In the genomic region with DNA sequence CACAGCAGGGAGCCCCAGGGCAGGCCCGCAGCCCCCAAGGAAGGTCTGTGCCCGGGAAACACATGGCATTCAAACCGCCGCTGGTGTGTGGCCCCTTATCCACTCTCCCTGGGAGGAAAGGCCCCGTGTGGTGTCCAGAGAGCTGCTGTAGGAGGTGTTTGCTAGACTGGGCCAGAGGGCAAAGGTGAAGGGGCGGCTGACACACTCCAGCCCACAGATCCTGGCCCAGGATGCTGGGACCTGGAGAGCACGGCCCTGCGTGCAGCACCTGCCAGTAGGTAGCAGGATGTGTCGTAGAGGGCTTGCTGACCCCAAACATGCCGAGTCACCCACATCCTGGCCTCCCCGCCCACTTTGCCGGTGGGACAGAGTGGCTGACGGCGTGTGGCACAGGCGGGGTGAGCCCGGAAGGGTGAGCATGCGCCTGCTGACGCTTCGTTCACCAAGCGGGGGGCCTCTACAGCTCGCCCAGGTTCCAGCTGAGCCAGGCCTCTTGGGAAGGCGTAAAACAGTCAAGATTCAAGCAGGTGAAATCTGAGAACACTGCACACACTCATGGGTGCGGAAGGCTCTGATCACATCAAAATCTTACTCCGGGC, we compare ENCODE assay signal across 9 cellular contexts. TPM values are rescaled to one million over a fixed set of nuclear protein-coding genes. Genes with fewer than 3 reads are reported as not detected.
A peak's percentile ranks its signal among the peaks of the same experiment; 100 is the strongest.
DNase-seq lines count a peak whose midpoint lies in the region; TF ChIP-seq lines count a peak whose summit lies in the region.
"Had no signal": no experiment of that assay in that cellular context is flagged by ENCODE, and none has a peak within 500 bp of the region (broad histone marks: within the 10 kb centered on the region; RNA-seq: fewer than 3 reads in every experiment).

No MANE protein-coding gene starts in this region.

- H3K27me3 ChIP-seq in muscle layer of duodenum (ENCODE audit: low read depth, low read length) (no peaks in the 10 kb centered on the region), tibial nerve (no peaks in the 10 kb centered on the region)

- H3K4me3 ChIP-seq in coronary artery, result peak overlapping the region; percentile 55
- peak overlapping the region in 1 of 2 donors; percentile 29 for H3K4me3 ChIP-seq in muscle layer of duodenum (ENCODE audit: low read depth in 1 of 2, low read length in 2 of 2)
- peak overlapping the region in 2 of 4 donors; percentile 10 to 23 for H3K4me3 ChIP-seq in tibial nerve
- peak overlapping the region in 1 of 2 donors; percentile 15 for H3K4me3 ChIP-seq in foreskin fibroblast (ENCODE audit: low read depth in 1 of 2, low read length in 2 of 2)

- peak overlapping the region; percentile 69 to 88 for H3K27ac ChIP-seq in coronary artery
- H3K27ac ChIP-seq in muscle layer of duodenum (ENCODE audit: low read length), result peak overlapping the region; percentile 70
- peak overlapping the region; percentile 55 to 92 (median 77) for H3K27ac ChIP-seq in tibial nerve

- no peak for TF ChIP-seq CTCF in coronary artery (IDR thresholded peaks at IDR 0.05)
- TF ChIP-seq CTCF in tibial nerve (IDR thresholded peaks at IDR 0.05), result no peak
- TF ChIP-seq CTCF in foreskin fibroblast (IDR thresholded peaks at IDR 0.05; ENCODE audit: low read depth, low read length), result no peak

- no peak for TF ChIP-seq POLR2A in tibial nerve (IDR thresholded peaks at IDR 0.05)
- no peak for TF ChIP-seq POLR2A in erythroblast (IDR thresholded peaks at IDR 0.05; ENCODE audit: low read length)

- H3K36me3 ChIP-seq in muscle layer of duodenum (ENCODE audit: control insufficient read depth in 1 of 2, insufficient read depth in 2 of 2, low read length in 2 of 2) (peaks cover 4 to 8% of the 10 kb centered on the region in 2 donors), tibial nerve (peaks cover 0 to 18% (median 0%) of the 10 kb centered on the region in 3 donors)

- 57 to 64% methylated on average over 22 to 23 of the region's 24 CpGs for WGBS in tibial nerve, 2 donors

- no peaks in the 10 kb centered on the region for H3K9me3 ChIP-seq in muscle layer of duodenum (ENCODE audit: control insufficient read depth in 1 of 2, low read length in 2 of 2)
- no peaks in the 10 kb centered on the region for H3K9me3 ChIP-seq in tibial nerve

- H3K4me1 ChIP-seq in muscle layer of duodenum (ENCODE audit: control insufficient read depth in 1 of 2, insufficient read depth in 2 of 2, low read length in 2 of 2), result peaks cover 25 to 80% of the 10 kb centered on the region in 2 donors
- H3K4me1 ChIP-seq in tibial nerve, result peaks cover 0 to 98% (median 65%) of the 10 kb centered on the region in 4 donors

- TF ChIP-seq EP300 in tibial nerve (IDR thresholded peaks at IDR 0.05), result no peak

- DNase-seq in NCI-H2171 (lab: John Stamatoyannopoulos, UW), result peak; percentile 51
- no peak for DNase-seq in coronary artery (ENCODE audit: low spot score)
- no peak for DNase-seq in tibial nerve (ENCODE audit: low spot score in 2 of 2)
- no peak for DNase-seq in foreskin fibroblast
- no peak for DNase-seq in DMS 273 (lab: John Stamatoyannopoulos, UW; ENCODE audit: unreplicated experiment)
- no peak for DNase-seq in erythroblast (lab: John Stamatoyannopoulos, UW)
- DNase-seq: activated CD4-positive, alpha-beta T cell treated with anti-CD3 and anti-CD28 coated beads for 36 hours; GDM1 had no signal

RNA-seq across cellular contexts. Expression of gene OSBPL5, which starts 11.0 kb away (rescaled TPM):
- 100 to 1,000 TPM in 2 of 4 donors, 10 to 100 TPM in 2; 58.8 to 168 (median 106) TPM for total RNA-seq in tibial nerve
